ENCODE assay signal across 1 cellular context in the genomic region with DNA sequence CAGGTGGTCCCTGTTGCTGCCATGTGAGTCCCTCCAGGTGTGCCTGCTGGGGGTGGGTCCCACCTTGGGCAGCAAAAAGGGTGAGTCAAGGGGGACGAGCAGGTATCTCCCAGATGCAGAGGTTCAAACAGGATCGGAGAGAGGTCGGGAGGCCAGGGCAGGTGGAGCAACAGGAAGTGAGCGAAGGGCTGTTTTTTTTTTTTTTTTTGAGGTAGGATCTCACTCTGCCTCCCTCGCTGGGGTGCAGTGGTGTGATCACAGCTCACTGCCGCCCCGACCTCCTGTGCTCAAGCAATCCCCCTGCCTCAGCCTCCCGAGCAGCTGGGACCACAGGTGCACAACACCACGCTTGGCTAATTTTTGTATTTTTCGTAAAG.
A peak's percentile ranks its signal among the peaks of the same experiment; 100 is the strongest.
TF ChIP-seq lines count a peak whose summit lies in the region.

No MANE protein-coding gene starts in this region.

TF ChIP-seq in HepG2, 621 proteins besides CTCF, POLR2A, EP300 and RAD21:
- TF ChIP-seq, protein P1, sequence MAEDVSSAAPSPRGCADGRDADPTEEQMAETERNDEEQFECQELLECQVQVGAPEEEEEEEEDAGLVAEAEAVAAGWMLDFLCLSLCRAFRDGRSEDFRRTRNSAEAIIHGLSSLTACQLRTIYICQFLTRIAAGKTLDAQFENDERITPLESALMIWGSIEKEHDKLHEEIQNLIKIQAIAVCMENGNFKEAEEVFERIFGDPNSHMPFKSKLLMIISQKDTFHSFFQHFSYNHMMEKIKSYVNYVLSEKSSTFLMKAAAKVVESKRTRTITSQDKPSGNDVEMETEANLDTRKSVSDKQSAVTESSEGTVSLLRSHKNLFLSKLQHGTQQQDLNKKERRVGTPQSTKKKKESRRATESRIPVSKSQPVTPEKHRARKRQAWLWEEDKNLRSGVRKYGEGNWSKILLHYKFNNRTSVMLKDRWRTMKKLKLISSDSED (CRISPR knock-in tag; IDR thresholded peaks at IDR 0.05) = no peak
- TF ChIP-seq SP140L (CRISPR knock-in tag; IDR thresholded peaks at IDR 0.05; ENCODE audit: borderline replicate concordance) (no peak), PAF1 (CRISPR knock-in tag; IDR thresholded peaks at IDR 0.05) (no peak), ZNF468 (CRISPR knock-in tag; IDR thresholded peaks at IDR 0.05) (no peak), SALL1 (CRISPR knock-in tag; IDR thresholded peaks at IDR 0.05) (no peak), ZNF7 (CRISPR knock-in tag; IDR thresholded peaks at IDR 0.05) (no peak), ZNF788 (CRISPR knock-in tag; IDR thresholded peaks at IDR 0.05; ENCODE audit: borderline replicate concordance) (no peak), ZNF180 (CRISPR knock-in tag; IDR thresholded peaks at IDR 0.05; ENCODE audit: borderline replicate concordance, low read depth) (no peak), ZNF460 (CRISPR knock-in tag; IDR thresholded peaks at IDR 0.05; ENCODE audit: borderline replicate concordance) (peak; percentile 5; the same call in 1 of the 2 replicates), ZBTB7B (CRISPR knock-in tag; IDR thresholded peaks at IDR 0.05) (no peak), HNRNPUL1 (IDR thresholded peaks at IDR 0.05; ENCODE audit: low read depth, low read length) (no peak), SIN3B (IDR thresholded peaks at IDR 0.05; ENCODE audit: low read length) (no peak), ZNF720 (CRISPR knock-in tag; IDR thresholded peaks at IDR 0.05) (no peak), KLF11 (CRISPR knock-in tag; IDR thresholded peaks at IDR 0.05) (no peak), ZNF12 (CRISPR knock-in tag; IDR thresholded peaks at IDR 0.05) (no peak), ZNF253 (CRISPR knock-in tag; IDR thresholded peaks at IDR 0.05; ENCODE audit: borderline replicate concordance) (no peak), NBN (conservative IDR thresholded peaks at IDR 0.05) (no peak), ZNF569 (CRISPR knock-in tag; IDR thresholded peaks at IDR 0.05; ENCODE audit: borderline replicate concordance) (no peak), ZNF121 (CRISPR knock-in tag; IDR thresholded peaks at IDR 0.05) (0 out of 2 replicates have a peak, but pooled peaks have one; percentile 21)
- TF ChIP-seq, protein P2, sequence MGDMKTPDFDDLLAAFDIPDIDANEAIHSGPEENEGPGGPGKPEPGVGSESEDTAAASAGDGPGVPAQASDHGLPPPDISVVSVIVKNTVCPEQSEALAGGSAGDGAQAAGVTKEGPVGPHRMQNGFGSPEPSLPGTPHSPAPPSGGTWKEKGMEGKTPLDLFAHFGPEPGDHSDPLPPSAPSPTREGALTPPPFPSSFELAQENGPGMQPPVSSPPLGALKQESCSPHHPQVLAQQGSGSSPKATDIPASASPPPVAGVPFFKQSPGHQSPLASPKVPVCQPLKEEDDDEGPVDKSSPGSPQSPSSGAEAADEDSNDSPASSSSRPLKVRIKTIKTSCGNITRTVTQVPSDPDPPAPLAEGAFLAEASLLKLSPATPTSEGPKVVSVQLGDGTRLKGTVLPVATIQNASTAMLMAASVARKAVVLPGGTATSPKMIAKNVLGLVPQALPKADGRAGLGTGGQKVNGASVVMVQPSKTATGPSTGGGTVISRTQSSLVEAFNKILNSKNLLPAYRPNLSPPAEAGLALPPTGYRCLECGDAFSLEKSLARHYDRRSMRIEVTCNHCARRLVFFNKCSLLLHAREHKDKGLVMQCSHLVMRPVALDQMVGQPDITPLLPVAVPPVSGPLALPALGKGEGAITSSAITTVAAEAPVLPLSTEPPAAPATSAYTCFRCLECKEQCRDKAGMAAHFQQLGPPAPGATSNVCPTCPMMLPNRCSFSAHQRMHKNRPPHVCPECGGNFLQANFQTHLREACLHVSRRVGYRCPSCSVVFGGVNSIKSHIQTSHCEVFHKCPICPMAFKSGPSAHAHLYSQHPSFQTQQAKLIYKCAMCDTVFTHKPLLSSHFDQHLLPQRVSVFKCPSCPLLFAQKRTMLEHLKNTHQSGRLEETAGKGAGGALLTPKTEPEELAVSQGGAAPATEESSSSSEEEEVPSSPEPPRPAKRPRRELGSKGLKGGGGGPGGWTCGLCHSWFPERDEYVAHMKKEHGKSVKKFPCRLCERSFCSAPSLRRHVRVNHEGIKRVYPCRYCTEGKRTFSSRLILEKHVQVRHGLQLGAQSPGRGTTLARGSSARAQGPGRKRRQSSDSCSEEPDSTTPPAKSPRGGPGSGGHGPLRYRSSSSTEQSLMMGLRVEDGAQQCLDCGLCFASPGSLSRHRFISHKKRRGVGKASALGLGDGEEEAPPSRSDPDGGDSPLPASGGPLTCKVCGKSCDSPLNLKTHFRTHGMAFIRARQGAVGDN (CRISPR knock-in tag; IDR thresholded peaks at IDR 0.05) = 0 out of 2 replicates have a peak, but pooled peaks have one; percentile 33
- TF ChIP-seq, protein P3, sequence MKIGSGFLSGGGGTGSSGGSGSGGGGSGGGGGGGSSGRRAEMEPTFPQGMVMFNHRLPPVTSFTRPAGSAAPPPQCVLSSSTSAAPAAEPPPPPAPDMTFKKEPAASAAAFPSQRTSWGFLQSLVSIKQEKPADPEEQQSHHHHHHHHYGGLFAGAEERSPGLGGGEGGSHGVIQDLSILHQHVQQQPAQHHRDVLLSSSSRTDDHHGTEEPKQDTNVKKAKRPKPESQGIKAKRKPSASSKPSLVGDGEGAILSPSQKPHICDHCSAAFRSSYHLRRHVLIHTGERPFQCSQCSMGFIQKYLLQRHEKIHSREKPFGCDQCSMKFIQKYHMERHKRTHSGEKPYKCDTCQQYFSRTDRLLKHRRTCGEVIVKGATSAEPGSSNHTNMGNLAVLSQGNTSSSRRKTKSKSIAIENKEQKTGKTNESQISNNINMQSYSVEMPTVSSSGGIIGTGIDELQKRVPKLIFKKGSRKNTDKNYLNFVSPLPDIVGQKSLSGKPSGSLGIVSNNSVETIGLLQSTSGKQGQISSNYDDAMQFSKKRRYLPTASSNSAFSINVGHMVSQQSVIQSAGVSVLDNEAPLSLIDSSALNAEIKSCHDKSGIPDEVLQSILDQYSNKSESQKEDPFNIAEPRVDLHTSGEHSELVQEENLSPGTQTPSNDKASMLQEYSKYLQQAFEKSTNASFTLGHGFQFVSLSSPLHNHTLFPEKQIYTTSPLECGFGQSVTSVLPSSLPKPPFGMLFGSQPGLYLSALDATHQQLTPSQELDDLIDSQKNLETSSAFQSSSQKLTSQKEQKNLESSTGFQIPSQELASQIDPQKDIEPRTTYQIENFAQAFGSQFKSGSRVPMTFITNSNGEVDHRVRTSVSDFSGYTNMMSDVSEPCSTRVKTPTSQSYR (CRISPR knock-in tag; IDR thresholded peaks at IDR 0.05; ENCODE audit: borderline replicate concordance) = no peak
- TF ChIP-seq, protein P4, sequence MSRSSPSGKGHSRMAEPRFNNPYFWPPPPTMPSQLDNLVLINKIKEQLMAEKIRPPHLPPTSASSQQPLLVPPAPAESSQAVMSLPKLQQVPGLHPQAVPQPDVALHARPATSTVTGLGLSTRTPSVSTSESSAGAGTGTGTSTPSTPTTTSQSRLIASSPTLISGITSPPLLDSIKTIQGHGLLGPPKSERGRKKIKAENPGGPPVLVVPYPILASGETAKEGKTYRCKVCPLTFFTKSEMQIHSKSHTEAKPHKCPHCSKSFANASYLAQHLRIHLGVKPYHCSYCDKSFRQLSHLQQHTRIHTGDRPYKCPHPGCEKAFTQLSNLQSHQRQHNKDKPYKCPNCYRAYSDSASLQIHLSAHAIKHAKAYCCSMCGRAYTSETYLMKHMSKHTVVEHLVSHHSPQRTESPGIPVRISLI (CRISPR knock-in tag; IDR thresholded peaks at IDR 0.05; ENCODE audit: borderline replicate concordance) = peak; percentile 52; the same call in 1 of the 2 replicates
